19 cellular contexts compared by ENCODE assay signal in the genomic region with DNA sequence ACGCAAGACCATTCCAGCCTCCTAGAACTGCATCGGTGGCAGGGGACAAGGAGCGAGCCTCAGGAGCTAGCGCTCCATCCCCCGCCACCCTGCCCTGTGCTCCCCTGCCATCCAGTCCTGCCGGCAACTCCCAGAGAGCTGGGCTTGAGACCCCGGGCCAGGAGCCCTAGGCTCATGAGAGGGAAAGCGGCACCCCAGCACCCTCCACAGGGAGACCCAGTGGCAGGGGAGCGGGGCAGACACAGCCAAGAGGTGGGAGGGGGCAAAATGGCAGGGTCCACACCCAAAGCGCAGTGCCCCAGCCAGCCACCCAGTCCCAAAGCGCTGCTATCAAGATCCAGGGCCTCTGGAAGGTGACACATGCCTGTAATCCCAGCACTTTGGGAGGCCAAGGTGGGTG.
"Had no signal": no experiment of that assay in that cellular context is flagged by ENCODE, and none has a peak within 500 bp of the region (broad histone marks: within the 10 kb centered on the region; RNA-seq: fewer than 3 reads in every experiment).

No MANE protein-coding gene starts in this region.

- H3K4me3 Mint-ChIP-seq: memory B cell; neural crest cell; stimulated activated memory B cell treated with anti-CD40 and anti-IgM and Interleukin-4, amounts not matched to agents 10 μg/mL and 1 μg/mL and 100 μg/mL, for 72 hours; WTC11 had no signal

- DNase-seq: activated gamma-delta T cell treated with Interleukin-2 at 50 U/mL for 16 hours; activated T-cell treated with anti-CD3 and anti-CD28 coated beads, Interleukin-2, amount 50 U/mL, for 1 hour; aorta; brain microvascular endothelial cell; central memory CD4-positive, alpha-beta T cell; effector memory CD4-positive, alpha-beta T cell; hippocampal formation; stimulated activated CD4-positive, alpha-beta T cell treated with anti-CD3 and anti-CD28 coated beads, Interleukin-2, amount 100 ng/mL, for 24 hours; T-helper 9 cell; upper lobe of right lung had no signal

- H3K27me3 Mint-ChIP-seq: memory B cell; progenitor cell of endocrine pancreas; stimulated activated memory B cell treated with anti-CD40 and anti-IgM and Interleukin-4, amounts not matched to agents 10 μg/mL and 1 μg/mL and 100 μg/mL, for 72 hours had no signal

- H3K4me1 ChIP-seq: right atrium auricular region, upper lobe of right lung had no signal

- H3K27ac ChIP-seq: brain microvascular endothelial cell, foreskin keratinocyte, right atrium auricular region, thoracic aorta, upper lobe of right lung had no signal

- H3K27me3 ChIP-seq: brain microvascular endothelial cell, foreskin keratinocyte, right atrium auricular region, upper lobe of right lung had no signal

- ATAC-seq: activated naive CD4-positive, alpha-beta T cell treated with anti-CD3 and anti-CD28 coated beads, Interleukin-2, amount 50 U/mL, for 72 hours; foreskin keratinocyte; stimulated activated memory B cell treated with anti-CD40 and anti-IgM and Interleukin-4, amounts not matched to agents 10 μg/mL and 1 μg/mL and 100 μg/mL, for 72 hours; upper lobe of right lung; WTC11 had no signal

- H3K4me3 ChIP-seq: right atrium auricular region, thoracic aorta, upper lobe of right lung had no signal

- H3K9me3 Mint-ChIP-seq: activated naive CD4-positive, alpha-beta T cell treated with anti-CD3 and anti-CD28 coated beads, Interleukin-2, amount 50 U/mL, for 72 hours; memory B cell; neural crest cell; stimulated activated memory B cell treated with anti-CD40 and anti-IgM and Interleukin-4, amounts not matched to agents 10 μg/mL and 1 μg/mL and 100 μg/mL, for 72 hours; WTC11 had no signal

- H3K27ac Mint-ChIP-seq: memory B cell; progenitor cell of endocrine pancreas; stimulated activated memory B cell treated with anti-CD40 and anti-IgM and Interleukin-4, amounts not matched to agents 10 μg/mL and 1 μg/mL and 100 μg/mL, for 72 hours had no signal

- H3K4me1 Mint-ChIP-seq: neural crest cell, WTC11 had no signal

- H3K9me3 ChIP-seq: right atrium auricular region, thoracic aorta, upper lobe of right lung had no signal
